Comparison of ENCODE assay signal across 22 cellular contexts in the genomic region with DNA sequence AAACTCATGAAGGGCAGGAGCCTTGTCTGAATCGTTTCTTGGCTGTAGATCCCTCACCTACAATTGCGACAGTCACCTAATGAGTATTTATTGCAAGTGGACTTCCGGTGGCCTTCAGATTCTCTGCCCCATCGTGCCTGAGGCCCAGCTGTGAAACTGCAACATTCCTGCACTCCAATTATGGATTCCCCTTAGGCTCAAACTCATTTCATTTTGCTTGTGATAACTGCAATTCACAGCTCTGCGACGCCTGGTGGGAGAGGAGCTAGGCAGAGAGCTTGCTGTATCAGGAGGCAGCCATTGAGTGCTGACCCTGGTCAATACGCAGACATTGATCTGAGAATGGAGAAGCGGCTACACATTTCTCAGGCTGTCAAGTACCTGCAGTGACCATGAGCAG. TPM values are rescaled to one million over a fixed set of nuclear protein-coding genes. Genes with fewer than 3 reads are reported as not detected.
"Had no signal": no experiment of that assay in that cellular context is flagged by ENCODE, and none has a peak within 500 bp of the region (broad histone marks: within the 10 kb centered on the region; RNA-seq: fewer than 3 reads in every experiment).

No MANE protein-coding gene starts in this region.

- H3K4me3 ChIP-seq: cardiac muscle cell had no signal

- H3K27me3 Mint-ChIP-seq: activated CD4-positive, alpha-beta T cell treated with anti-CD3 and anti-CD28 coated beads, Interleukin-2, amount 10 ng/mL, durations not matched to agents 7 days and 5 days; activated naive CD8-positive, alpha-beta T cell treated with anti-CD3 and anti-CD28 coated beads for 36 hours had no signal

- H3K4me3 Mint-ChIP-seq: activated CD4-positive, alpha-beta memory T cell treated with anti-CD3 and anti-CD28 coated beads for 36 hours; activated CD4-positive, alpha-beta T cell treated with anti-CD3 and anti-CD28 coated beads, Interleukin-2, amount 10 ng/mL, durations not matched to agents 7 days and 5 days; activated naive CD4-positive, alpha-beta T cell treated with anti-CD3 and anti-CD28 coated beads, Interleukin-2, amount 10 ng/mL, durations not matched to agents 7 days and 5 days; activated naive CD8-positive, alpha-beta T cell treated with anti-CD3 and anti-CD28 coated beads for 36 hours; activated T-cell treated with anti-CD3 and anti-CD28 coated beads, Interleukin-2, amount 50 U/mL, for 72 hours; T-cell had no signal

- H3K27ac Mint-ChIP-seq: activated CD4-positive, alpha-beta memory T cell treated with anti-CD3 and anti-CD28 coated beads for 36 hours; activated CD4-positive, alpha-beta T cell treated with anti-CD3 and anti-CD28 coated beads, Interleukin-2, amount 10 ng/mL, durations not matched to agents 7 days and 5 days; activated naive CD4-positive, alpha-beta T cell treated with anti-CD3 and anti-CD28 coated beads, Interleukin-2, amount 10 ng/mL, durations not matched to agents 7 days and 5 days; activated naive CD8-positive, alpha-beta T cell treated with anti-CD3 and anti-CD28 coated beads for 36 hours; activated T-cell treated with anti-CD3 and anti-CD28 coated beads, Interleukin-2, amount 50 U/mL, for 72 hours; activated T-helper 2 cell treated with anti-CD3 and anti-CD28 coated beads, Interferon-gamma antibody, Interleukin-2, Interleukin-4, amounts not matched to agents 10 μg/mL and 5 μg/mL and 100 μg/mL, durations not matched to agents 14 hours and 24 hours and 36 hours; T-cell had no signal

- H3K36me3 ChIP-seq: brain microvascular endothelial cell, cardiac muscle cell had no signal

- H3K9me3 Mint-ChIP-seq: activated CD4-positive, alpha-beta memory T cell treated with anti-CD3 and anti-CD28 coated beads for 36 hours; activated CD4-positive, alpha-beta T cell treated with anti-CD3 and anti-CD28 coated beads, Interleukin-2, amount 10 ng/mL, durations not matched to agents 7 days and 5 days; activated naive CD4-positive, alpha-beta T cell treated with anti-CD3 and anti-CD28 coated beads, Interleukin-2, amount 10 ng/mL, durations not matched to agents 7 days and 5 days; activated naive CD8-positive, alpha-beta T cell treated with anti-CD3 and anti-CD28 coated beads for 36 hours; activated T-cell treated with anti-CD3 and anti-CD28 coated beads, Interleukin-2, amount 50 U/mL, for 72 hours; activated T-helper 2 cell treated with anti-CD3 and anti-CD28 coated beads, Interferon-gamma antibody, Interleukin-2, Interleukin-4, amounts not matched to agents 10 μg/mL and 5 μg/mL and 100 μg/mL, durations not matched to agents 14 hours and 24 hours and 36 hours; T-cell had no signal

- H3K36me3 Mint-ChIP-seq: activated CD4-positive, alpha-beta memory T cell treated with anti-CD3 and anti-CD28 coated beads for 36 hours; activated naive CD4-positive, alpha-beta T cell treated with anti-CD3 and anti-CD28 coated beads, Interleukin-2, amount 10 ng/mL, durations not matched to agents 7 days and 5 days; activated naive CD8-positive, alpha-beta T cell treated with anti-CD3 and anti-CD28 coated beads for 36 hours; T-cell had no signal

- ATAC-seq: T-cell had no signal

- DNase-seq: activated CD4-positive, alpha-beta memory T cell treated with anti-CD3 and anti-CD28 coated beads for 36 hours; activated CD4-positive, alpha-beta T cell treated with anti-CD3 and anti-CD28 coated beads, Interleukin-2, amount 10 ng/mL, durations not matched to agents 7 days and 5 days; activated CD4-positive, CD25-positive, alpha-beta regulatory T cell; activated CD8-positive, alpha-beta memory T cell treated with anti-CD3 and anti-CD28 coated beads for 24 hours; activated gamma-delta T cell treated with Interleukin-2 at 50 U/mL for 16 hours; activated naive CD4-positive, alpha-beta T cell treated with anti-CD3 and anti-CD28 coated beads, Interleukin-2, amount 10 ng/mL, durations not matched to agents 7 days and 5 days; activated naive CD8-positive, alpha-beta T cell treated with anti-CD3 and anti-CD28 coated beads for 36 hours; activated T-cell treated with anti-CD3 and anti-CD28 coated beads, Interleukin-2, amount 50 U/mL, for 72 hours; brain microvascular endothelial cell; Kasumi-1; KBM-7; NCI-H1105 treated with DMSO at 0.1 percent for 48 hours; NCI-H1436 treated with DMSO at 0.1 percent for 48 hours; NCI-H2081; NCI-H510A treated with DMSO at 0.1 percent for 48 hours; SHP77 treated with DMSO at 0.1 percent for 48 hours; T-cell; T-helper 2 cell; T1000 had no signal

- H3K27ac ChIP-seq: brain microvascular endothelial cell, cardiac muscle cell had no signal

- H3K27me3 ChIP-seq: brain microvascular endothelial cell, cardiac muscle cell had no signal

RNA-seq across cellular contexts. Expression of a gene that starts 59.0 kb away (rescaled TPM):
- total RNA-seq: activated CD4-positive, alpha-beta memory T cell treated with anti-CD3 and anti-CD28 coated beads for 36 hours; activated CD4-positive, alpha-beta T cell treated with anti-CD3 and anti-CD28 coated beads, Interleukin-2, amount 10 ng/mL, durations not matched to agents 7 days and 5 days; activated T-helper 2 cell treated with anti-CD3 and anti-CD28 coated beads, Interferon-gamma antibody, Interleukin-2, Interleukin-4, amounts not matched to agents 10 μg/mL and 5 μg/mL and 100 μg/mL, durations not matched to agents 14 hours and 24 hours and 36 hours; cardiac muscle cell; SK-MEL-5; T-cell had no signal
